In genomic region chr15:72782274-72782992, GRCh38 we compare ENCODE assay signal across 8 cellular contexts. TPM values are rescaled to one million over a fixed set of nuclear protein-coding genes. Genes with fewer than 3 reads are reported as not detected.
A peak's percentile ranks its signal among the peaks of the same experiment; 100 is the strongest.
DNase-seq lines count a peak whose midpoint lies in the region; FAIRE-seq and TF ChIP-seq lines count a peak whose summit lies in the region.

No MANE protein-coding gene starts in this region.

- H3K4me2 ChIP-seq in keratinocyte (ENCODE audit: control insufficient read depth, extremely low read depth, insufficient read depth, low read depth, low read length): peak overlapping the region; percentile 86

- WGBS in testis, 2 donors: 34 to 41% methylated on average over 14 of the region's 14 CpGs

- no peaks in the 10 kb centered on the region for H3K9me1 ChIP-seq in keratinocyte (ENCODE audit: control insufficient read depth, extremely low read depth, insufficient read depth, low read length)

- H3K27me3 ChIP-seq in keratinocyte (ENCODE audit: control insufficient read depth, extremely low read depth, insufficient read depth, low read length) (no peaks in the 10 kb centered on the region), testis (no peaks in the 10 kb centered on the region)

- peaks cover 54% of the 10 kb centered on the region for H3K79me2 ChIP-seq in keratinocyte (ENCODE audit: control insufficient read depth, insufficient read depth, low read length)

- no peaks in the 10 kb centered on the region for H3K9me3 Mint-ChIP-seq in activated CD4-positive, alpha-beta T cell treated with anti-CD3 and anti-CD28 coated beads, Interleukin-2, amount 10 ng/mL, durations not matched to agents 24 days and 14 days
- no peaks in the 10 kb centered on the region for H3K9me3 Mint-ChIP-seq in activated T-helper 2 cell treated with anti-CD3 and anti-CD28 coated beads, Interferon-gamma antibody, Interleukin-2, Interleukin-4, amounts not matched to agents 10 μg/mL and 5 μg/mL and 100 μg/mL, durations not matched to agents 14 hours and 24 hours and 36 hours

- no peak for FAIRE-seq in keratinocyte (lab: Jason Lieb, UNC)

- H3K9me3 ChIP-seq in keratinocyte (ENCODE audit: control insufficient read depth, low read depth, low read length): no peaks in the 10 kb centered on the region
- H3K9me3 ChIP-seq in testis: no peaks in the 10 kb centered on the region

- H3K4me1 ChIP-seq in keratinocyte (ENCODE audit: control insufficient read depth, extremely low read depth, insufficient read depth, low read length): peaks cover 11% of the 10 kb centered on the region
- H3K4me1 ChIP-seq in testis: peaks cover 29% of the 10 kb centered on the region

- peak overlapping the region; percentile 72 to 95 (median 93) for H3K4me3 ChIP-seq in keratinocyte (ENCODE audit: control insufficient read depth in 2 of 3, extremely low read depth in 1 of 3, insufficient read depth in 2 of 3, low read depth in 1 of 3, low read length in 3 of 3)
- H3K4me3 ChIP-seq in testis: peak overlapping the region; percentile 97 to 99

- H3K27me3 Mint-ChIP-seq in activated CD4-positive, alpha-beta T cell treated with anti-CD3 and anti-CD28 coated beads, Interleukin-2, amount 10 ng/mL, durations not matched to agents 24 days and 14 days: no peaks in the 10 kb centered on the region
- no peaks in the 10 kb centered on the region for H3K27me3 Mint-ChIP-seq in activated T-helper 2 cell treated with anti-CD3 and anti-CD28 coated beads, Interferon-gamma antibody, Interleukin-2, Interleukin-4, amounts not matched to agents 10 μg/mL and 5 μg/mL and 100 μg/mL, durations not matched to agents 14 hours and 24 hours and 36 hours (ENCODE audit: low read depth)

- TF ChIP-seq POLR2A in testis (IDR thresholded peaks at IDR 0.05): no peak

- H4K20me1 ChIP-seq in keratinocyte (ENCODE audit: control insufficient read depth, extremely low read depth, insufficient read depth, low read length): no peaks in the 10 kb centered on the region

- intact Hi-C loops in activated CD4-positive, alpha-beta T cell treated with anti-CD3 and anti-CD28 coated beads, Interleukin-2, amount 10 ng/mL, durations not matched to agents 24 days and 14 days (cut with micrococcal nuclease): loop anchor here (2.0 to 10.0 kb wide), 7 partner anchors 40 to 665 kb away; partner anchors contain the start of genes ARIH1, BBS4, HIGD2B and MYO9A
- intact Hi-C loops in activated T-helper 2 cell treated with anti-CD3 and anti-CD28 coated beads, Interferon-gamma antibody, Interleukin-2, Interleukin-4, amounts not matched to agents 10 μg/mL and 5 μg/mL and 100 μg/mL, durations not matched to agents 14 hours and 24 hours and 36 hours (cut with micrococcal nuclease): loop anchor here (2.0 to 10.0 kb wide), 7 partner anchors 14 to 558 kb away; partner anchors contain the start of genes ARIH1, BBS4 and HIGD2B
- intact Hi-C loops in testis (cut with DNase I; ENCODE audit: low total_unique reads): loop anchor here (5.0 kb wide), 1 partner anchor 295 kb away; no protein-coding TSS in a partner anchor

- peak overlapping the region; percentile 80 for H2AFZ ChIP-seq in keratinocyte (ENCODE audit: control insufficient read depth, low read length)

- no peak for TF ChIP-seq CTCF in keratinocyte (optimal IDR thresholded peaks at IDR 0.05 in 1 of 3, IDR thresholded peaks at IDR 0.05 in 1 of 3, conservative IDR thresholded peaks at IDR 0.05 in 1 of 3; ENCODE audit: extremely low read depth in 1 of 3, insufficient read depth in 2 of 3, low read length in 3 of 3)
- no peak for TF ChIP-seq CTCF in testis (IDR thresholded peaks at IDR 0.05)

- DNase-seq in activated CD4-positive, alpha-beta T cell treated with anti-CD3 and anti-CD28 coated beads, Interleukin-2, amount 10 ng/mL, durations not matched to agents 24 days and 14 days: no peak
- DNase-seq in activated CD4-positive, alpha-beta T cell treated with anti-CD3 and anti-CD28 coated beads, Interleukin-2, amount 50 U/mL, for 1 hour: no peak
- no peak for DNase-seq in activated T-helper 2 cell treated with anti-CD3 and anti-CD28 coated beads, Interferon-gamma antibody, Interleukin-2, Interleukin-4, amounts not matched to agents 10 μg/mL and 5 μg/mL and 100 μg/mL, durations not matched to agents 14 hours and 24 hours and 36 hours (ENCODE audit: low spot score)
- DNase-seq in keratinocyte (ENCODE audit: low read depth, low spot score): no peak
- DNase-seq in testis: no peak
- DNase-seq in amniotic stem cell (lab: John Stamatoyannopoulos, UW): no peak
- DNase-seq in NCI-H774 (lab: John Stamatoyannopoulos, UW): no peak
- DNase-seq in activated CD8-positive, alpha-beta memory T cell treated with anti-CD3 and anti-CD28 coated beads, Interleukin-2, amount 50 U/mL, for 4 hours: no peak

- H3K36me3 Mint-ChIP-seq in activated CD4-positive, alpha-beta T cell treated with anti-CD3 and anti-CD28 coated beads, Interleukin-2, amount 10 ng/mL, durations not matched to agents 24 days and 14 days (ENCODE audit: low read depth): peaks cover 43% of the 10 kb centered on the region
- peaks cover 36% of the 10 kb centered on the region for H3K36me3 Mint-ChIP-seq in activated T-helper 2 cell treated with anti-CD3 and anti-CD28 coated beads, Interferon-gamma antibody, Interleukin-2, Interleukin-4, amounts not matched to agents 10 μg/mL and 5 μg/mL and 100 μg/mL, durations not matched to agents 14 hours and 24 hours and 36 hours (ENCODE audit: low read depth)

- H3K4me3 Mint-ChIP-seq in activated CD4-positive, alpha-beta T cell treated with anti-CD3 and anti-CD28 coated beads, Interleukin-2, amount 10 ng/mL, durations not matched to agents 24 days and 14 days: peak overlapping the region; percentile 91
- H3K4me3 Mint-ChIP-seq in activated T-helper 2 cell treated with anti-CD3 and anti-CD28 coated beads, Interferon-gamma antibody, Interleukin-2, Interleukin-4, amounts not matched to agents 10 μg/mL and 5 μg/mL and 100 μg/mL, durations not matched to agents 14 hours and 24 hours and 36 hours (ENCODE audit: low read depth): peak overlapping the region; percentile 93

- peaks cover 61% of the 10 kb centered on the region for H3K4me1 Mint-ChIP-seq in activated CD4-positive, alpha-beta T cell treated with anti-CD3 and anti-CD28 coated beads, Interleukin-2, amount 10 ng/mL, durations not matched to agents 24 days and 14 days
- H3K4me1 Mint-ChIP-seq in activated T-helper 2 cell treated with anti-CD3 and anti-CD28 coated beads, Interferon-gamma antibody, Interleukin-2, Interleukin-4, amounts not matched to agents 10 μg/mL and 5 μg/mL and 100 μg/mL, durations not matched to agents 14 hours and 24 hours and 36 hours (ENCODE audit: low read depth): peaks cover 58% of the 10 kb centered on the region

- peak overlapping the region; percentile 79 for H3K27ac ChIP-seq in keratinocyte (ENCODE audit: control insufficient read depth, insufficient read depth, low read length)
- H3K27ac ChIP-seq in testis: peak overlapping the region; percentile 85 to 94

- H3K36me3 ChIP-seq in keratinocyte (ENCODE audit: control insufficient read depth in 2 of 2, extremely low read depth in 1 of 2, insufficient read depth in 2 of 2, low read length in 2 of 2) (peaks cover 0 to 8% of the 10 kb centered on the region in 2 experiments), testis (ENCODE audit: low read depth, missing control alignments) (no peaks in the 10 kb centered on the region)

- H3K9ac ChIP-seq in keratinocyte (ENCODE audit: control insufficient read depth, extremely low read depth, insufficient read depth, low read length): peak overlapping the region; percentile 88

- dilution Hi-C loops in keratinocyte (cut with MboI; ENCODE audit: extremely low pct_ligation_motif_present, low sequenced_read_pairs): no loop called here

- H3K27ac Mint-ChIP-seq in activated CD4-positive, alpha-beta T cell treated with anti-CD3 and anti-CD28 coated beads, Interleukin-2, amount 10 ng/mL, durations not matched to agents 24 days and 14 days: peak overlapping the region; percentile 98
- peak overlapping the region; percentile 98 for H3K27ac Mint-ChIP-seq in activated T-helper 2 cell treated with anti-CD3 and anti-CD28 coated beads, Interferon-gamma antibody, Interleukin-2, Interleukin-4, amounts not matched to agents 10 μg/mL and 5 μg/mL and 100 μg/mL, durations not matched to agents 14 hours and 24 hours and 36 hours

RNA-seq across cellular contexts. Expression of gene ADPGK, which starts 1.1 kb away (rescaled TPM):
- 107 and 112 TPM in 2 replicates for total RNA-seq in activated CD4-positive, alpha-beta T cell treated with anti-CD3 and anti-CD28 coated beads, Interleukin-2, amount 10 ng/mL, durations not matched to agents 24 days and 14 days
- 84.1 and 95.0 TPM in 2 replicates for total RNA-seq in activated T-helper 2 cell treated with anti-CD3 and anti-CD28 coated beads, Interferon-gamma antibody, Interleukin-2, Interleukin-4, amounts not matched to agents 10 μg/mL and 5 μg/mL and 100 μg/mL, durations not matched to agents 14 hours and 24 hours and 36 hours
- polyA plus RNA-seq in keratinocyte (48.5 to 62.3 TPM (median 60.1 TPM) in 3 replicates), testis (ENCODE audit: insufficient read depth, low read depth, low replicate concordance) (39.1 TPM)
- 13.1 TPM for polyA plus RNA-seq in keratinocyte (2011; ENCODE audit: low read depth)
- polyA plus RNA-seq in keratinocyte (2011; cell fraction: cytosol; rRNA removed): 13.7 and 25.9 TPM in 2 replicates
- polyA plus RNA-seq in keratinocyte (2011; cell fraction: nucleus; rRNA removed): 109 and 123 TPM in 2 replicates
- polyA plus RNA-seq in keratinocyte (2012; ENCODE audit: low replicate concordance): 21.2 and 26.0 TPM in 2 replicates
- 40.8 to 44.1 TPM (median 42.1 TPM) in 3 replicates for polyA minus RNA-seq in keratinocyte
- 32.0 TPM for polyA minus RNA-seq in keratinocyte (2011; cell fraction: cytosol; rRNA and poly(A)+ RNA removed)
- polyA minus RNA-seq in keratinocyte (2011; cell fraction: nucleus; rRNA and poly(A)+ RNA removed): 61.9 and 93.9 TPM in 2 replicates
- total RNA-seq in testis: 10 to 100 TPM; 55.6 to 59.9 TPM
